ENCODE assay signal across 8 cellular contexts in genomic region chr2:111698743-111699554, GRCh38.
A peak's percentile ranks its signal among the peaks of the same experiment; 100 is the strongest.
DNase-seq lines count a peak whose midpoint lies in the region; ATAC-seq, FAIRE-seq and TF ChIP-seq lines count a peak whose summit lies in the region.

No MANE protein-coding gene starts in this region.

- H3K36me3 Mint-ChIP-seq in activated naive CD4-positive, alpha-beta T cell treated with anti-CD3 and anti-CD28 coated beads, Interleukin-2, amount 10 ng/mL, durations not matched to agents 7 days and 5 days = no peaks in the 10 kb centered on the region

- H2AFZ ChIP-seq in DND-41 (ENCODE audit: low read depth, low read length) = peak overlapping the region; percentile 41; the same call in 1 of the 2 replicates

- H3K4me3 ChIP-seq in DND-41 (ENCODE audit: low read depth in 1 of 2, low read length in 2 of 2) (peak overlapping the region in 1 of 2 experiments; percentile 40; a peak in 2 of 4 replicates), cardiac muscle cell (no peak overlapping the region)

- TF ChIP-seq CTCF in DND-41 (IDR thresholded peaks at IDR 0.05; ENCODE audit: borderline replicate concordance, extremely low read depth, low read length, poor library complexity, severe bottlenecking) (peak; percentile 83), cardiac muscle cell (IDR thresholded peaks at IDR 0.05; ENCODE audit: low read depth, low read length) (peak; percentile 41)

- peaks cover 13% of the 10 kb centered on the region for H3K79me2 ChIP-seq in DND-41 (ENCODE audit: insufficient read depth, low read length)

- intact Hi-C loops in sciatic nerve (cut with DNase I) = no loop called here

- peak overlapping the region; percentile 97 for H3K27ac ChIP-seq in DND-41 (ENCODE audit: low read length)
- no peak overlapping the region for H3K27ac ChIP-seq in cardiac muscle cell

- peaks cover 72% of the 10 kb centered on the region for H3K4me1 ChIP-seq in DND-41 (ENCODE audit: insufficient read depth, low read length)
- H3K4me1 ChIP-seq in cardiac muscle cell (ENCODE audit: low read depth) = peaks cover 4% of the 10 kb centered on the region

- ATAC-seq in DND-41 (ENCODE audit: insufficient read depth, low read depth) (peak; percentile 90), sciatic nerve (peak; percentile 94)

- peak overlapping the region; percentile 58 for H3K4me2 ChIP-seq in DND-41 (ENCODE audit: insufficient read depth, low read length)

- peak overlapping the region; percentile 78 for H3K27ac Mint-ChIP-seq in activated naive CD4-positive, alpha-beta T cell treated with anti-CD3 and anti-CD28 coated beads, Interleukin-2, amount 10 ng/mL, durations not matched to agents 7 days and 5 days

- H3K36me3 ChIP-seq in DND-41 (ENCODE audit: insufficient read depth, low read length) = no peaks in the 10 kb centered on the region
- H3K36me3 ChIP-seq in cardiac muscle cell = no peaks in the 10 kb centered on the region

- CTCF ChIA-PET in activated naive CD4-positive, alpha-beta T cell treated with anti-CD3 and anti-CD28 coated beads, Interleukin-2, amount 10 ng/mL, durations not matched to agents 7 days and 5 days (lab: Charles Lee) = interaction anchor here (0.6 to 3.5 kb wide), 6 partner anchors 8 to 578 kb away, joined by 3 to 15 read pairs (median 4); partner anchors contain the start of gene BCL2L11

- H3K27me3 ChIP-seq in DND-41 (ENCODE audit: insufficient read depth, low read length, poor library complexity) (no peaks in the 10 kb centered on the region), cardiac muscle cell (no peaks in the 10 kb centered on the region)

- no peaks in the 10 kb centered on the region for H3K9me3 ChIP-seq in DND-41 (ENCODE audit: insufficient read depth, low read length, severe bottlenecking)
- no peaks in the 10 kb centered on the region for H3K9me3 ChIP-seq in cardiac muscle cell (ENCODE audit: low read depth)

- peaks cover 3% of the 10 kb centered on the region for H3K9me3 Mint-ChIP-seq in activated naive CD4-positive, alpha-beta T cell treated with anti-CD3 and anti-CD28 coated beads, Interleukin-2, amount 10 ng/mL, durations not matched to agents 7 days and 5 days

- H4K20me1 ChIP-seq in DND-41 (ENCODE audit: insufficient read depth, low read length) = no peaks in the 10 kb centered on the region

- H3K27me3 Mint-ChIP-seq in activated naive CD4-positive, alpha-beta T cell treated with anti-CD3 and anti-CD28 coated beads, Interleukin-2, amount 10 ng/mL, durations not matched to agents 7 days and 5 days = peaks cover 38% of the 10 kb centered on the region

- FAIRE-seq in GM19239 (lab: Jason Lieb, UNC) = no peak

- H3K4me1 Mint-ChIP-seq in activated naive CD4-positive, alpha-beta T cell treated with anti-CD3 and anti-CD28 coated beads, Interleukin-2, amount 10 ng/mL, durations not matched to agents 7 days and 5 days = peaks cover 45% of the 10 kb centered on the region

- in situ Hi-C loops in KBM-7 (cut with MboI; ENCODE audit: low pct_unique_long_range_greater_than_20kb, low sequenced_read_pairs) = no loop called here

- DNase-seq in DND-41 = peak; percentile 88
- DNase-seq in KBM-7 = peak; percentile 92
- DNase-seq in SIG-M5 (lab: John Stamatoyannopoulos, UW) = peak; percentile 72
- peak; percentile 71 for DNase-seq in activated naive CD4-positive, alpha-beta T cell treated with anti-CD3 and anti-CD28 coated beads, Interleukin-2, amount 10 ng/mL, durations not matched to agents 7 days and 5 days
- DNase-seq in cardiac muscle cell (ENCODE audit: low read depth in 1 of 2, low spot score in 1 of 2) = peak; percentile 27 to 98
- peak; percentile 80 for DNase-seq in sciatic nerve (ENCODE audit: low spot score)
- DNase-seq in ecto neural progenitor cell (ENCODE audit: low spot score) = no peak
- DNase-seq in GM19239 (ENCODE audit: insufficient read length, low spot score) = no peak

- peak overlapping the region; percentile 47 for H3K9ac ChIP-seq in DND-41 (ENCODE audit: low read depth, low read length)

- no peak overlapping the region for H3K4me3 Mint-ChIP-seq in activated naive CD4-positive, alpha-beta T cell treated with anti-CD3 and anti-CD28 coated beads, Interleukin-2, amount 10 ng/mL, durations not matched to agents 7 days and 5 days

Comparison
In these comparisons a context has a peak if more than half of its experiments do, and no peak if none do; other contexts are left out.
1. DNase-seq: peak in DND-41 (single experiment), KBM-7 (single experiment), SIG-M5 (single experiment), activated naive CD4-positive, alpha-beta T cell treated with anti-CD3 and anti-CD28 coated beads, Interleukin-2, amount 10 ng/mL, durations not matched to agents 7 days and 5 days (single experiment), cardiac muscle cell (2 of 2) and sciatic nerve (single experiment); none in ecto neural progenitor cell (single experiment) and GM19239 (single experiment).